1 cellular context compared by ENCODE assay signal in the genomic region with DNA sequence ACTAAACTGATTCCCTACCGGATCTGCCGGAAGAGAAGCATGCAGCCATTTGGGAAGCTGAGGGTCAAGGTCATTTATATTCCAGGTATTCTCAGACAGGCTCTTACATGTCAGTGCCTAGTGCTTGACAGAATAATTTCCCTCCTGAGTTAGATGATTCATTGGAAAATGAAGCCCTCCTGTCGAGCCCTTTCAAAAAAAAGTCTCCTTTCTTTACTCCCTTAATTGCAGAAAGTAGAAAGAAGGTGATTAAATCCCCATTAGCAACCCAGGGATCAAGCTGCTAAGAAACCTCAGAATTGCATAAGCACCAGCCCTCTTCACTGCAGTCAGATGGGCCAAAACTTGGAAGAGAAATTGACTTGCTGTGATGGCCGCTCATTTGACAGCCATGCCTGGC.
TF ChIP-seq lines count a peak whose summit lies in the region.

No MANE protein-coding gene starts in this region.

TF ChIP-seq in H1, 55 proteins besides CTCF, POLR2A, EP300 and RAD21 (continued from another document):
- no peak for TF ChIP-seq CBX8 (IDR thresholded peaks at IDR 0.05; ENCODE audit: borderline replicate concordance, low read depth, low read length)
- TF ChIP-seq RXRA (IDR thresholded peaks at IDR 0.05; ENCODE audit: insufficient read depth, low read depth, low read length): no peak
- TF ChIP-seq RBBP5 (IDR thresholded peaks at IDR 0.05; ENCODE audit: borderline replicate concordance, low read depth, low read length): no peak
- no peak for TF ChIP-seq SUZ12 (IDR thresholded peaks at IDR 0.05; ENCODE audit: low read length)
- TF ChIP-seq YY1 (IDR thresholded peaks at IDR 0.05; ENCODE audit: low read depth, low read length): no peak
- TF ChIP-seq SP1 (IDR thresholded peaks at IDR 0.05; ENCODE audit: low read depth, low read length): no peak
- no peak for TF ChIP-seq POLR2AphosphoS5 (IDR thresholded peaks at IDR 0.05; ENCODE audit: low read depth, low read length)
- no peak for TF ChIP-seq SIN3A (conservative IDR thresholded peaks at IDR 0.05 in 1 of 2, IDR thresholded peaks at IDR 0.05 in 1 of 2; ENCODE audit: low read depth in 1 of 2, low read length in 2 of 2)
- TF ChIP-seq SP4 (IDR thresholded peaks at IDR 0.05; ENCODE audit: low read length): no peak
- TF ChIP-seq CBX5 (IDR thresholded peaks at IDR 0.05; ENCODE audit: low read depth, low read length): no peak
TF ChIP-seq in H1: peak in this region for 0.
